Comparison of ENCODE assay signal across 8 cellular contexts in genomic region chr21:44927259-44927586, GRCh38. TPM values are rescaled to one million over a fixed set of nuclear protein-coding genes. Genes with fewer than 3 reads are reported as not detected.
DNase-seq lines count a peak whose midpoint lies in the region; ATAC-seq and TF ChIP-seq lines count a peak whose summit lies in the region.

No MANE protein-coding gene starts in this region.

- no peaks in the 10 kb centered on the region for H3K27me3 ChIP-seq in PC-3 (ENCODE audit: low read length)
- peaks cover 0 to 67% (median 45%) of the 10 kb centered on the region in 45 donors for H3K27me3 ChIP-seq in dorsolateral prefrontal cortex
- no peaks in the 10 kb centered on the region for H3K27me3 ChIP-seq in skeletal muscle satellite cell (ENCODE audit: control insufficient read depth, insufficient read depth, low read length)

- no TSS peak for BruUV-seq in PC-3 (replicated peaks; lab: Mats Ljungman, UMichigan)

- DNase-seq in PC-3 (no peak), dorsolateral prefrontal cortex (no peak), HUDEP-2 (lab: John Stamatoyannopoulos, UW; ENCODE audit: unreplicated experiment in 76 of 76) (no peak), NCI-H2107 (lab: John Stamatoyannopoulos, UW) (no peak)
- no peak for DNase-seq in stimulated activated CD4-positive, alpha-beta T cell treated with anti-CD3 and anti-CD28 coated beads, Interleukin-12 subunit alpha, Interleukin-12 subunit beta, amount 100 ng/mL, for 4 hours

- H3K4me1 ChIP-seq in PC-3 (ENCODE audit: insufficient read depth, low read length) (peaks cover 73% of the 10 kb centered on the region), skeletal muscle satellite cell (ENCODE audit: control insufficient read depth, insufficient read depth, low read length) (peaks cover 70% of the 10 kb centered on the region)

- no peaks in the 10 kb centered on the region for H4K20me1 ChIP-seq in PC-3 (ENCODE audit: low read length)

- H3K4me3 ChIP-seq in GM12875 (ENCODE audit: low read depth, low read length): peak overlapping the region; percentile 76
- H3K4me3 ChIP-seq in PC-3 (ENCODE audit: low read length): peak overlapping the region; percentile 63; the same call in 1 of the 2 replicates
- H3K4me3 ChIP-seq in dorsolateral prefrontal cortex: peak overlapping the region in 1 of 59 donors; percentile 18
- peak overlapping the region; percentile 57 for H3K4me3 ChIP-seq in skeletal muscle satellite cell (ENCODE audit: low read length)

- H3K9me3 ChIP-seq in PC-3 (ENCODE audit: low read length) (no peaks in the 10 kb centered on the region), skeletal muscle satellite cell (replicated peaks; ENCODE audit: low read length) (no peaks in the 10 kb centered on the region)

- intact Hi-C loops in PC-3 (cut with micrococcal nuclease): no loop called here
- intact Hi-C loops in dorsolateral prefrontal cortex (cut with DNase I): no loop called here

- H3K4me2 ChIP-seq in PC-3 (ENCODE audit: low read length): peak overlapping the region; percentile 91
- peak overlapping the region; percentile 78 for H3K4me2 ChIP-seq in skeletal muscle satellite cell (ENCODE audit: low read length)

- ATAC-seq in PC-3: no peak
- ATAC-seq in GM19324 (IDR thresholded peaks at IDR 0.05; ENCODE audit: low FRiP score, unreplicated experiment): no peak

- H3K36me3 ChIP-seq in PC-3 (ENCODE audit: low read depth, low read length) (no peaks in the 10 kb centered on the region), skeletal muscle satellite cell (ENCODE audit: insufficient read depth, low read length) (no peaks in the 10 kb centered on the region)

- peaks cover 8% of the 10 kb centered on the region for H3F3A ChIP-seq in PC-3 (ENCODE audit: low read length, unreplicated experiment)

- no peak for TF ChIP-seq CTCF in GM12875 (IDR thresholded peaks at IDR 0.05; ENCODE audit: borderline replicate concordance, insufficient read depth, low read depth, low read length)
- no peak for TF ChIP-seq CTCF in PC-3 (conservative IDR thresholded peaks at IDR 0.05; ENCODE audit: low read depth, low read length)
- no peak for TF ChIP-seq CTCF in dorsolateral prefrontal cortex (IDR thresholded peaks at IDR 0.05 in 54 of 56, conservative IDR thresholded peaks at IDR 0.05 in 2 of 56; ENCODE audit: low read depth in 1 of 56, partially characterized antibody in 56 of 56)

- CTCF ChIA-PET in PC-3 (lab: Charles Lee): interaction anchor here (0.6 to 1.3 kb wide), 7 partner anchors 12 to 126 kb away, joined by 3 to 12 read pairs (median 5); partner anchors contain the start of gene PTTG1IP

- peak overlapping the region; percentile 98 for H3K27ac ChIP-seq in PC-3 (ENCODE audit: low read length)
- H3K27ac ChIP-seq in dorsolateral prefrontal cortex: peak overlapping the region in 41 of 59 donors; percentile 14 to 78 (median 53)

- POLR2A ChIA-PET in PC-3 (lab: Charles Lee; ENCODE audit: unreplicated experiment): interaction anchor here (0.6 to 1.3 kb wide), 8 partner anchors 11 to 1056 kb away, joined by 3 to 18 read pairs (median 6); no protein-coding TSS in a partner anchor

- H3K9me2 ChIP-seq in PC-3 (replicated peaks; ENCODE audit: low read length): no peaks in the 10 kb centered on the region

- H2AFZ ChIP-seq in PC-3 (ENCODE audit: low read length): no peak overlapping the region

- peaks cover 51% of the 10 kb centered on the region for H3K79me2 ChIP-seq in PC-3 (ENCODE audit: low read length)

- H3K9ac ChIP-seq in PC-3 (ENCODE audit: low read length): peak overlapping the region; percentile 82
- peak overlapping the region; percentile 81 for H3K9ac ChIP-seq in skeletal muscle satellite cell (ENCODE audit: low read depth, low read length)

RNA-seq across cellular contexts. Expression of gene ITGB2, which starts 6.5 kb away (rescaled TPM):
- total RNA-seq in PC-3 (2014; rRNA removed): 45.1 and 45.7 TPM in 2 replicates
- 100 to 1,000 TPM in 1 of 120 experiments, 10 to 100 TPM in 116, 1 to 10 TPM in 3; 8.2 to 105 (median 26.7) TPM for total RNA-seq in dorsolateral prefrontal cortex
- total RNA-seq in skeletal muscle satellite cell (2012; rRNA removed): 1.7 TPM in 1 of 2 replicates, not detected in the other

RNA-seq across cellular contexts. Expression of gene SLX9, which starts 12.6 kb away (rescaled TPM):
- total RNA-seq in PC-3 (2014; rRNA removed): 80.1 and 94.9 TPM in 2 replicates
- total RNA-seq in dorsolateral prefrontal cortex: 10 to 100 TPM; 13.4 to 35.4 (median 23.4) TPM
- 18.1 and 25.6 TPM in 2 replicates for total RNA-seq in skeletal muscle satellite cell (2012; rRNA removed)

RNA-seq across cellular contexts. Expression of gene PTTG1IP, which starts 53.7 kb away (rescaled TPM):
- total RNA-seq in PC-3 (2014; rRNA removed) (330 and 455 TPM in 2 replicates), dorsolateral prefrontal cortex (100 to 1,000 TPM in 67 of 120 experiments, 10 to 100 TPM in 53; 59.2 to 243 (median 103) TPM)
- total RNA-seq in skeletal muscle satellite cell (2012; rRNA removed): 97.6 and 155 TPM in 2 replicates
